In the genomic region with DNA sequence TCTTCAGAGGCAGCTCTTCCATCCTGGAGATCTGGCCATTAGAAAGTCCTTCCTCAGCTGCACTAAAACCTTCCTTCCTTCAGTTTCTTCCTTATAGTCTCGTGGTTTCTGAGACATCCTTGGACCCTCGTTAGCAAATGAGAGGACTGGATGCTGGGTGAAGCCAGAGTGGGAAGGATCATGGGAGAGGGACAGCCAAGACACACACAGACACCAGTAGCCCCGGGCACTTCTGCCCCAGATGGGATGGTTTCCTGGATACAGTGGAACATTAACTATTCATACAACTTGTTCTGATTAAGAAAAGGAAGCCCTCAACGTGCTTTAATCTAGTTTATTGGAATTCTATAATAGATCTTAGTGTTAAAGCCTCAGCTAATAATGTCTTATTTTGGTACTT, we compare ENCODE assay signal across 28 cellular contexts.
"Had no signal": no experiment of that assay in that cellular context is flagged by ENCODE, and none has a peak within 500 bp of the region (broad histone marks: within the 10 kb centered on the region; RNA-seq: fewer than 3 reads in every experiment).

No MANE protein-coding gene starts in this region.

- H3K27me3 ChIP-seq: left lung, neutrophil, ovary, right atrium auricular region, right lobe of liver, tibial nerve, uterus had no signal

- H3K4me2 ChIP-seq: smooth muscle cell had no signal

- H3K36me3 ChIP-seq: left lung, lower lobe of right lung, neutrophil, ovary, right atrium auricular region, right lobe of liver, tibial nerve, uterus had no signal

- H3K4me3 Mint-ChIP-seq: immature natural killer cell; naive thymus-derived CD8-positive, alpha-beta T cell; nephron; neural crest cell; stimulated activated memory B cell treated with anti-CD40 and anti-IgM and Interleukin-4, amounts not matched to agents 10 μg/mL and 1 μg/mL and 100 μg/mL, for 72 hours; stimulated activated naive CD8-positive, alpha-beta T cell treated with anti-CD3 and anti-CD28 coated beads, Interleukin-15, amount 100 ng/mL, for 72 hours; type B pancreatic cell had no signal

- H3K4me3 ChIP-seq: left lung, lower lobe of right lung, ovary, right atrium auricular region, right lobe of liver, smooth muscle cell, tibial nerve, uterus had no signal

- H3K27me3 Mint-ChIP-seq: progenitor cell of endocrine pancreas; stimulated activated memory B cell treated with anti-CD40 and anti-IgM and Interleukin-4, amounts not matched to agents 10 μg/mL and 1 μg/mL and 100 μg/mL, for 72 hours had no signal

- H3K9me3 Mint-ChIP-seq: immature natural killer cell; naive thymus-derived CD8-positive, alpha-beta T cell; nephron; stimulated activated memory B cell treated with anti-CD40 and anti-IgM and Interleukin-4, amounts not matched to agents 10 μg/mL and 1 μg/mL and 100 μg/mL, for 72 hours; stimulated activated naive CD8-positive, alpha-beta T cell treated with anti-CD3 and anti-CD28 coated beads, Interleukin-15, amount 100 ng/mL, for 72 hours; type B pancreatic cell had no signal

- H3K9me3 ChIP-seq: left lung, lower lobe of right lung, neutrophil, ovary, right atrium auricular region, right lobe of liver, tibial nerve, uterus had no signal

- H3K27ac Mint-ChIP-seq: immature natural killer cell; naive thymus-derived CD8-positive, alpha-beta T cell; nephron; progenitor cell of endocrine pancreas; stimulated activated memory B cell treated with anti-CD40 and anti-IgM and Interleukin-4, amounts not matched to agents 10 μg/mL and 1 μg/mL and 100 μg/mL, for 72 hours; stimulated activated naive CD8-positive, alpha-beta T cell treated with anti-CD3 and anti-CD28 coated beads, Interleukin-15, amount 100 ng/mL, for 72 hours; type B pancreatic cell had no signal

- H3K36me3 Mint-ChIP-seq: immature natural killer cell; naive thymus-derived CD8-positive, alpha-beta T cell; stimulated activated memory B cell treated with anti-CD40 and anti-IgM and Interleukin-4, amounts not matched to agents 10 μg/mL and 1 μg/mL and 100 μg/mL, for 72 hours; type B pancreatic cell had no signal

- H3K4me1 ChIP-seq: left lung, lower lobe of right lung, right atrium auricular region, uterus had no signal

- H3K27ac ChIP-seq: left lung, lower lobe of right lung, neutrophil, ovary, right atrium auricular region, right lobe of liver, tibial nerve, uterus had no signal

- DNase-seq: hypothalamus; immature natural killer cell; kidney; left colon; left lung; lower lobe of right lung; mammary epithelial cell; mesenchymal stem cell; naive thymus-derived CD8-positive, alpha-beta T cell; ovary; right lobe of liver; stimulated activated CD4-positive, alpha-beta T cell treated with anti-CD3 and anti-CD28 coated beads, Interleukin-1b, Interleukin-23, amount 100 ng/mL, for 48 hours; stimulated activated CD4-positive, alpha-beta T cell treated with anti-CD3 and anti-CD28 coated beads, Interleukin-2, amount 100 ng/mL, for 48 hours; stimulated activated CD4-positive, alpha-beta T cell treated with anti-CD3 and anti-CD28 coated beads, Interleukin-4, amount 100 ng/mL, for 4 hours; stimulated activated CD8-positive, alpha-beta memory T cell treated with anti-CD3 and anti-CD28 coated beads, Interleukin-4, amount 100 ng/mL, for 48 hours; stimulated activated naive CD4-positive, alpha-beta T cell treated with Interleukin-2 at 50 U/mL for 16 hours; stimulated activated naive CD8-positive, alpha-beta T cell treated with anti-CD3 and anti-CD28 coated beads, Interleukin-15, amount 100 ng/mL, for 72 hours; substantia nigra; uterus had no signal

- H3K4me1 Mint-ChIP-seq: immature natural killer cell; naive thymus-derived CD8-positive, alpha-beta T cell; stimulated activated naive CD8-positive, alpha-beta T cell treated with anti-CD3 and anti-CD28 coated beads, Interleukin-15, amount 100 ng/mL, for 72 hours had no signal
